ENCODE assay signal across 8 cellular contexts in the genomic region with DNA sequence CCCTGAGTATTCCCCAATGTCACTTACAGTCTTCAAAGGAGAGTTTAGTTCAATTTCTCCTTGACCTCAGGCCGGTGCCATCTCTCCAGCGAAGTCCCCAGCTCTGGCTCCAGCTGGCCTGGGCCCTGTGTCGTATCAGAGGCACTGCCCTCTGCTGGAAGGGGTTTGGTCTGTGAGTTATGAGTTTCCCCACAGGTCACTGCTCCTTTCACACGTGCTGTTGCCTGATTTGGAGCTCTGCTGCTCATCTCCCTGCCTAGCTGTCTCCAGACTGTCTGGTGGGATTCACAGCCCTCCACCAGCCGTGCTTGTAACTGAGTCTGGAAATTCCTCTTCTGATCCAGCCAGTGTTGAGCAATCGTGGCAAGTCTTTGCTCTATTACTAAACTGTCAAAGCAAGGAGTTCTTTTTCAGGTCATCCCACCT. TPM values are rescaled to one million over a fixed set of nuclear protein-coding genes. Genes with fewer than 3 reads are reported as not detected.
DNase-seq lines count a peak whose midpoint lies in the region; ATAC-seq and TF ChIP-seq lines count a peak whose summit lies in the region.

A gene (minus strand): TSS at position 105 of the 426 bp plus-strand sequence. CDS start 2,179 bp downstream, outside the sequence.

- no peaks in the 10 kb centered on the region for H3K9me3 Mint-ChIP-seq in activated T-cell treated with anti-CD3 and anti-CD28 coated beads, Interleukin-2, amount 50 U/mL, for 4 hours

- H3K9ac ChIP-seq in HUES6 (ENCODE audit: low read length) (peak within 1 kb of the TSS; percentile 82), muscle layer of colon (ENCODE audit: low read length) (peak within 1 kb of the TSS; percentile 71)

- H3K4me1 ChIP-seq in HUES6 (ENCODE audit: control insufficient read depth, insufficient read depth, low read length) = peaks cover 10% of the 10 kb centered on the region
- H3K4me1 ChIP-seq in esophagus muscularis mucosa = peaks cover 2 to 33% (median 24%) of the 10 kb centered on the region in 4 donors
- peaks cover 16% of the 10 kb centered on the region for H3K4me1 ChIP-seq in muscle layer of colon (ENCODE audit: insufficient read depth, low read length)

- H3K27ac ChIP-seq in HUES6 (ENCODE audit: low read depth, low read length) (peak within 1 kb of the TSS; percentile 73; the same call in 1 of the 2 replicates), esophagus muscularis mucosa (replicated peaks in 1 of 4) (peak within 1 kb of the TSS; percentile 93 to 97 (median 96)), muscle layer of colon (ENCODE audit: low read depth, low read length) (peak within 1 kb of the TSS; percentile 72)

- TF ChIP-seq CTCF in esophagus muscularis mucosa (IDR thresholded peaks at IDR 0.05) = peak; percentile 44 to 53 (median 46)

- peaks cover 20% of the 10 kb centered on the region for H3K4me1 Mint-ChIP-seq in activated T-cell treated with anti-CD3 and anti-CD28 coated beads, Interleukin-2, amount 50 U/mL, for 4 hours (ENCODE audit: low read depth)

- 10% methylated on average over 6 of the region's 6 CpGs for WGBS in esophagus muscularis mucosa

- H3K36me3 ChIP-seq in HUES6 (ENCODE audit: control insufficient read depth, insufficient read depth, low read length) (peaks cover 5% of the 10 kb centered on the region; the same call in 1 of the 2 replicates), esophagus muscularis mucosa (no peaks in the 10 kb centered on the region), muscle layer of colon (ENCODE audit: insufficient read depth, low read length) (peaks cover under 1% of the 10 kb centered on the region)

- peak within 1 kb of the TSS; percentile 78 for H3K4me3 ChIP-seq in HUES6 (ENCODE audit: low read depth, low read length)
- H3K4me3 ChIP-seq in esophagus muscularis mucosa = peak within 1 kb of the TSS; percentile 71 to 78 (median 76)
- H3K4me3 ChIP-seq in muscle layer of colon (ENCODE audit: low read depth in 1 of 2, low read length in 2 of 2) = peak within 1 kb of the TSS; percentile 39 to 75

- peak; percentile 11 for DNase-seq in DMS 273 treated with DMSO at 0.1 percent for 48 hours (lab: John Stamatoyannopoulos, UW)
- DNase-seq in OCI-M1 (lab: John Stamatoyannopoulos, UW) = peak; percentile 87
- peak; percentile 37 for DNase-seq in activated T-cell treated with anti-CD3 and anti-CD28 coated beads, Interleukin-2, amount 50 U/mL, for 4 hours
- DNase-seq in esophagus muscularis mucosa (ENCODE audit: extremely low spot score) = peak; percentile 91
- DNase-seq in stimulated activated naive CD8-positive, alpha-beta T cell treated with anti-CD3 and anti-CD28 coated beads, Interleukin-15, Interleukin-2, amounts not matched to agents 100 U/mL and 50 U/mL, for 24 hours = peak; percentile 62

- no peak for TF ChIP-seq POLR2A in esophagus muscularis mucosa (IDR thresholded peaks at IDR 0.05; ENCODE audit: low read depth)

- H3K9me3 ChIP-seq in HUES6 (ENCODE audit: control insufficient read depth, insufficient read depth, low read depth, low read length) = no peaks in the 10 kb centered on the region
- no peaks in the 10 kb centered on the region for H3K9me3 ChIP-seq in esophagus muscularis mucosa
- H3K9me3 ChIP-seq in muscle layer of colon (ENCODE audit: low read length) = no peaks in the 10 kb centered on the region

- no peaks in the 10 kb centered on the region for H3K27me3 Mint-ChIP-seq in activated T-cell treated with anti-CD3 and anti-CD28 coated beads, Interleukin-2, amount 50 U/mL, for 4 hours (ENCODE audit: low read depth)

- H3K36me3 Mint-ChIP-seq in activated T-cell treated with anti-CD3 and anti-CD28 coated beads, Interleukin-2, amount 50 U/mL, for 4 hours (ENCODE audit: insufficient read depth) = peaks cover 1% of the 10 kb centered on the region

- ATAC-seq in GM21526 (IDR thresholded peaks at IDR 0.05; ENCODE audit: low FRiP score, unreplicated experiment) = peak; percentile 65
- peak; percentile 21 to 23 for ATAC-seq in activated T-cell treated with anti-CD3 and anti-CD28 coated beads, Interleukin-2, amount 50 U/mL, for 4 hours
- ATAC-seq in stimulated activated naive CD8-positive, alpha-beta T cell treated with anti-CD3 and anti-CD28 coated beads, Interleukin-15, Interleukin-2, amounts not matched to agents 100 U/mL and 50 U/mL, for 24 hours = peak; percentile 50

- no peak for TF ChIP-seq EP300 in esophagus muscularis mucosa (IDR thresholded peaks at IDR 0.05)

- peak within 1 kb of the TSS; percentile 90 for H3K4me3 Mint-ChIP-seq in activated T-cell treated with anti-CD3 and anti-CD28 coated beads, Interleukin-2, amount 50 U/mL, for 4 hours

- H3K27me3 ChIP-seq in HUES6 (ENCODE audit: control insufficient read depth, insufficient read depth, low read length) = no peaks in the 10 kb centered on the region; the same call in 1 of the 2 replicates
- no peaks in the 10 kb centered on the region for H3K27me3 ChIP-seq in esophagus muscularis mucosa
- H3K27me3 ChIP-seq in muscle layer of colon (ENCODE audit: control insufficient read depth in 1 of 2, insufficient read depth in 2 of 2, low read length in 2 of 2) = no peaks in the 10 kb centered on the region

- intact Hi-C loops in esophagus muscularis mucosa (cut with DNase I) = loop anchor here (5.0 kb wide), 1 partner anchor 127 kb away; no protein-coding TSS in a partner anchor

RNA-seq across cellular contexts. Expression of the gene that starts here (rescaled TPM):
- 10 to 100 TPM; 31.0 to 34.1 (median 31.6) TPM for total RNA-seq in activated T-cell treated with anti-CD3 and anti-CD28 coated beads, Interleukin-2, amount 50 U/mL, for 4 hours
- total RNA-seq in esophagus muscularis mucosa = 10 to 100 TPM; 12.0 to 13.9 (median 13.3) TPM

Comparison
In these comparisons a context has a peak if more than half of its experiments do, and no peak if none do; other contexts are left out.
1. Peak in every context shown above with its lines: DNase-seq, ATAC-seq, H3K4me3 ChIP-seq and H3K27ac ChIP-seq.
2. DNase-seq: peak in every context shown above with its lines; median percentile 91 in esophagus muscularis mucosa; 87 in OCI-M1; 62 in stimulated activated naive CD8-positive, alpha-beta T cell treated with anti-CD3 and anti-CD28 coated beads, Interleukin-15, Interleukin-2, amounts not matched to agents 100 U/mL and 50 U/mL, for 24 hours; 37 in activated T-cell treated with anti-CD3 and anti-CD28 coated beads, Interleukin-2, amount 50 U/mL, for 4 hours; 11 in DMS 273 treated with DMSO at 0.1 percent for 48 hours.